In the genomic region with DNA sequence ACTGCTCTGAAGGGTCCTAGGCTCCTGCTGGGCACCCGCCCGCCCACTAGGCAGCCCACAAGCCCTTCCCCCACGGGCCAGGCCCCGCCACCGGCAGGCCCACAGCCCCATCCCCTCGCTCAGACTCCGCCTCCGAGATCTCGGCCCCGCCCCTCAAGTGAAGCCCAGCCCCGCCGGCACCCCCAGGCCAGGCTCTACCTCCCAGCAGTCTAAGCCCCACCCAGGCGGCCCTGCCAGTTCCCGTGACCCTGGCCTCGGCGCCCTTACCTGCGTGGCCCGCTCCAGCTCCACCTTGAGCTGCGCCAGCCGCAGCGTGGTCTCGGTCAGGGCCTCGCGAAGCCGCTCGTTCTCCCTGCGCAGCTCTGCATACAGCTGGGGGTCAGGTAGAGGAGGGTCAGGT, we compare ENCODE assay signal across 1 cellular context.
TF ChIP-seq lines count a peak whose summit lies in the region.

No MANE protein-coding gene starts in this region.

TF ChIP-seq in HCT116, 20 proteins besides CTCF, POLR2A, EP300 and RAD21:
- no peak for TF ChIP-seq ZNF274 (IDR thresholded peaks at IDR 0.05; ENCODE audit: low read depth, low read length)
- no peak for TF ChIP-seq EZH2 (IDR thresholded peaks at IDR 0.05)
- no peak for TF ChIP-seq SP1 (IDR thresholded peaks at IDR 0.05; ENCODE audit: low read depth)
- TF ChIP-seq POLR2AphosphoS5 (IDR thresholded peaks at IDR 0.05; ENCODE audit: low read depth, low read length), result no peak
- TF ChIP-seq, protein P1, sequence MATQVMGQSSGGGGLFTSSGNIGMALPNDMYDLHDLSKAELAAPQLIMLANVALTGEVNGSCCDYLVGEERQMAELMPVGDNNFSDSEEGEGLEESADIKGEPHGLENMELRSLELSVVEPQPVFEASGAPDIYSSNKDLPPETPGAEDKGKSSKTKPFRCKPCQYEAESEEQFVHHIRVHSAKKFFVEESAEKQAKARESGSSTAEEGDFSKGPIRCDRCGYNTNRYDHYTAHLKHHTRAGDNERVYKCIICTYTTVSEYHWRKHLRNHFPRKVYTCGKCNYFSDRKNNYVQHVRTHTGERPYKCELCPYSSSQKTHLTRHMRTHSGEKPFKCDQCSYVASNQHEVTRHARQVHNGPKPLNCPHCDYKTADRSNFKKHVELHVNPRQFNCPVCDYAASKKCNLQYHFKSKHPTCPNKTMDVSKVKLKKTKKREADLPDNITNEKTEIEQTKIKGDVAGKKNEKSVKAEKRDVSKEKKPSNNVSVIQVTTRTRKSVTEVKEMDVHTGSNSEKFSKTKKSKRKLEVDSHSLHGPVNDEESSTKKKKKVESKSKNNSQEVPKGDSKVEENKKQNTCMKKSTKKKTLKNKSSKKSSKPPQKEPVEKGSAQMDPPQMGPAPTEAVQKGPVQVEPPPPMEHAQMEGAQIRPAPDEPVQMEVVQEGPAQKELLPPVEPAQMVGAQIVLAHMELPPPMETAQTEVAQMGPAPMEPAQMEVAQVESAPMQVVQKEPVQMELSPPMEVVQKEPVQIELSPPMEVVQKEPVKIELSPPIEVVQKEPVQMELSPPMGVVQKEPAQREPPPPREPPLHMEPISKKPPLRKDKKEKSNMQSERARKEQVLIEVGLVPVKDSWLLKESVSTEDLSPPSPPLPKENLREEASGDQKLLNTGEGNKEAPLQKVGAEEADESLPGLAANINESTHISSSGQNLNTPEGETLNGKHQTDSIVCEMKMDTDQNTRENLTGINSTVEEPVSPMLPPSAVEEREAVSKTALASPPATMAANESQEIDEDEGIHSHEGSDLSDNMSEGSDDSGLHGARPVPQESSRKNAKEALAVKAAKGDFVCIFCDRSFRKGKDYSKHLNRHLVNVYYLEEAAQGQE (IDR thresholded peaks at IDR 0.05; ENCODE audit: low read depth), result no peak
- no peak for TF ChIP-seq CEBPB (IDR thresholded peaks at IDR 0.05; ENCODE audit: low read depth)
- TF ChIP-seq CBX3 (IDR thresholded peaks at IDR 0.05; ENCODE audit: low read depth), result no peak
- TF ChIP-seq, protein P2, sequence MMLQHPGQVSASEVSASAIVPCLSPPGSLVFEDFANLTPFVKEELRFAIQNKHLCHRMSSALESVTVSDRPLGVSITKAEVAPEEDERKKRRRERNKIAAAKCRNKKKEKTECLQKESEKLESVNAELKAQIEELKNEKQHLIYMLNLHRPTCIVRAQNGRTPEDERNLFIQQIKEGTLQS (IDR thresholded peaks at IDR 0.05), result no peak
- TF ChIP-seq SIN3A (IDR thresholded peaks at IDR 0.05; ENCODE audit: low read depth), result no peak
TF ChIP-seq in HCT116: peak in this region for 0.
